Comparison of ENCODE assay signal across 8 cellular contexts in the genomic region with DNA sequence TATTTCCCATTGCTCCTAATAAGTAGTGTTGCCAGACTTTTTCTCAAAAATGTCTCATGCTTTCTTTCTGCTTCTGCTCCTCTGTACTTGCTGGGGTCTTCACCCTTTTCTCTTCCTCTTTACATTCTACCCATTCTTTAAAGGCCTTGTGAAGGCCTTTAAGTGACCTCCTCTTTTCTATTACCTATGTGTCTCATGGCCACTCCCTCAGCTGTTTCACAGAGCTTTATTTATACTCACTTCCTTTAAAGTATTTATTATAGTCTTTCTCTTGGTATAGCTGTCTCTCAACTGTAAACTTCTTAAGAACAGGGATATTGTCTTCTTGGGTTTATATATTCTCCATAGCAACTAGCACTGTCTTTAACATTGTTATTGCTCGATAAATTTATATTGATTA. TPM values are rescaled to one million over a fixed set of nuclear protein-coding genes. Genes with fewer than 3 reads are reported as not detected.
DNase-seq lines count a peak whose midpoint lies in the region; ATAC-seq, FAIRE-seq and TF ChIP-seq lines count a peak whose summit lies in the region.

No MANE protein-coding gene starts in this region.

- H3K36me3 ChIP-seq in kidney (ENCODE audit: control insufficient read depth in 1 of 2, insufficient read depth in 2 of 2, low read length in 2 of 2) (peaks cover 3 to 15% of the 10 kb centered on the region in 2 donors), tibial nerve (peaks cover 0 to 32% (median 5%) of the 10 kb centered on the region in 3 donors)

- H3K4me3 ChIP-seq in kidney (ENCODE audit: low read length in 2 of 2) = peak overlapping the region; percentile 96 to 97
- peak overlapping the region; percentile 56 to 72 (median 65) for H3K4me3 ChIP-seq in tibial nerve

- no peak for TF ChIP-seq POLR2A in tibial nerve (IDR thresholded peaks at IDR 0.05)

- H3K9me3 Mint-ChIP-seq in activated T-cell treated with anti-CD3 and anti-CD28 coated beads, Interleukin-2, amount 50 U/mL, for 72 hours = no peaks in the 10 kb centered on the region
- no peaks in the 10 kb centered on the region for H3K9me3 Mint-ChIP-seq in activated naive CD4-positive, alpha-beta T cell treated with anti-CD3 and anti-CD28 coated beads, Interleukin-2, amount 50 U/mL, for 72 hours

- H3K27me3 ChIP-seq in tibial nerve = no peaks in the 10 kb centered on the region

- peaks cover 0 to 18% of the 10 kb centered on the region in 2 donors for H3K36me3 Mint-ChIP-seq in activated T-cell treated with anti-CD3 and anti-CD28 coated beads, Interleukin-2, amount 50 U/mL, for 72 hours (ENCODE audit: insufficient read depth in 2 of 2)
- H3K36me3 Mint-ChIP-seq in activated naive CD4-positive, alpha-beta T cell treated with anti-CD3 and anti-CD28 coated beads, Interleukin-2, amount 50 U/mL, for 72 hours = peaks cover 0 to 15% of the 10 kb centered on the region in 2 donors

- H3K4me1 ChIP-seq in kidney (ENCODE audit: control insufficient read depth in 1 of 2, insufficient read depth in 1 of 2, low read depth in 1 of 2, low read length in 2 of 2) (no peaks in the 10 kb centered on the region), tibial nerve (peaks cover 0 to 37% (median 5%) of the 10 kb centered on the region in 4 donors)

- no peak for TF ChIP-seq EP300 in tibial nerve (IDR thresholded peaks at IDR 0.05)

- intact Hi-C loops in kidney (cut with DNase I) = no loop called here

- ATAC-seq in activated T-cell treated with anti-CD3 and anti-CD28 coated beads, Interleukin-2, amount 50 U/mL, for 72 hours (replicated peaks in 1 of 2) = no peak
- no peak for ATAC-seq in activated naive CD4-positive, alpha-beta T cell treated with anti-CD3 and anti-CD28 coated beads, Interleukin-2, amount 50 U/mL, for 72 hours
- no peak for ATAC-seq in HG03025 (IDR thresholded peaks at IDR 0.05; ENCODE audit: low FRiP score, unreplicated experiment)

- no peaks in the 10 kb centered on the region for H3K27me3 Mint-ChIP-seq in activated T-cell treated with anti-CD3 and anti-CD28 coated beads, Interleukin-2, amount 50 U/mL, for 72 hours (ENCODE audit: low read depth)

- no peaks in the 10 kb centered on the region for H3K9me3 ChIP-seq in kidney (ENCODE audit: control insufficient read depth in 1 of 2, low read length in 2 of 2)
- H3K9me3 ChIP-seq in tibial nerve = no peaks in the 10 kb centered on the region

- peak overlapping the region; percentile 71 for H3K27ac Mint-ChIP-seq in activated T-cell treated with anti-CD3 and anti-CD28 coated beads, Interleukin-2, amount 50 U/mL, for 72 hours
- peak overlapping the region; percentile 18 to 85 for H3K27ac Mint-ChIP-seq in activated naive CD4-positive, alpha-beta T cell treated with anti-CD3 and anti-CD28 coated beads, Interleukin-2, amount 50 U/mL, for 72 hours

- no peak for DNase-seq in activated T-cell treated with anti-CD3 and anti-CD28 coated beads, Interleukin-2, amount 50 U/mL, for 72 hours
- DNase-seq in activated T-cell treated with anti-CD3 and anti-CD28 coated beads, Interleukin-2, amount 50 U/mL, for 48 hours = no peak
- DNase-seq in activated naive CD4-positive, alpha-beta T cell treated with anti-CD3 and anti-CD28 coated beads, Interleukin-2, amount 50 U/mL, for 72 hours (ENCODE audit: low spot score in 2 of 2) = no peak
- DNase-seq in kidney (no peak), tibial nerve (ENCODE audit: low spot score in 2 of 2) (no peak), OCI-M2 (lab: John Stamatoyannopoulos, UW; ENCODE audit: unreplicated experiment) (no peak), HCEC 1CT (no peak)

- WGBS in tibial nerve, 2 donors = 26 to 30% methylated on average over 1 of the region's 1 CpG

- no peak for FAIRE-seq in kidney (lab: Jason Lieb, UNC)

- H3K4me1 Mint-ChIP-seq in activated T-cell treated with anti-CD3 and anti-CD28 coated beads, Interleukin-2, amount 50 U/mL, for 72 hours (ENCODE audit: low read depth) = peaks cover 22% of the 10 kb centered on the region

- peak overlapping the region; percentile 92 to 96 for H3K4me3 Mint-ChIP-seq in activated T-cell treated with anti-CD3 and anti-CD28 coated beads, Interleukin-2, amount 50 U/mL, for 72 hours

- H3K27ac ChIP-seq in kidney (ENCODE audit: low read depth in 2 of 2, low read length in 2 of 2) (no peak overlapping the region), tibial nerve (peak overlapping the region in 3 of 4 donors; percentile 68 to 84 (median 83))

- no peak overlapping the region for H3K9ac ChIP-seq in kidney (ENCODE audit: low read length in 2 of 2)

- TF ChIP-seq CTCF in kidney (IDR thresholded peaks at IDR 0.05; ENCODE audit: borderline replicate concordance, extremely low read depth, insufficient read depth) = no peak
- no peak for TF ChIP-seq CTCF in tibial nerve (IDR thresholded peaks at IDR 0.05)

RNA-seq across cellular contexts. Expression of a gene that starts 0.8 kb away (rescaled TPM):
- 10 to 100 TPM; 32.0 to 32.3 TPM for total RNA-seq in activated T-cell treated with anti-CD3 and anti-CD28 coated beads, Interleukin-2, amount 50 U/mL, for 72 hours
- 10 to 100 TPM; 15.8 to 20.9 TPM for total RNA-seq in activated naive CD4-positive, alpha-beta T cell treated with anti-CD3 and anti-CD28 coated beads, Interleukin-2, amount 50 U/mL, for 72 hours
- total RNA-seq in kidney = 36.1 TPM
- polyA plus RNA-seq in kidney (ENCODE audit: insufficient read depth, low read depth, low replicate concordance) = 21.1 TPM
- total RNA-seq in tibial nerve = 10 to 100 TPM; 20.6 to 30.9 (median 26.5) TPM

RNA-seq across cellular contexts. Expression of a gene that starts 24.5 kb away (rescaled TPM):
- total RNA-seq in activated T-cell treated with anti-CD3 and anti-CD28 coated beads, Interleukin-2, amount 50 U/mL, for 72 hours = under 1 TPM in 1 of 2 donors, not detected in 1; 0.19 TPM
- under 1 TPM in 1 of 2 donors, not detected in 1; 0.32 TPM for total RNA-seq in activated naive CD4-positive, alpha-beta T cell treated with anti-CD3 and anti-CD28 coated beads, Interleukin-2, amount 50 U/mL, for 72 hours
- total RNA-seq in kidney (0.13 TPM), tibial nerve (1 to 10 TPM in 3 of 4 donors, under 1 TPM in 1; 0.39 to 8.7 (median 2.5) TPM)
- not detected for polyA plus RNA-seq in kidney (ENCODE audit: insufficient read depth, low read depth, low replicate concordance)

Comparison
In these comparisons a context has a peak if more than half of its experiments do, and no peak if none do; other contexts are left out.
1. H3K27ac ChIP-seq: peak in tibial nerve (3 of 4); none in kidney (0 of 2).